In the genomic region with DNA sequence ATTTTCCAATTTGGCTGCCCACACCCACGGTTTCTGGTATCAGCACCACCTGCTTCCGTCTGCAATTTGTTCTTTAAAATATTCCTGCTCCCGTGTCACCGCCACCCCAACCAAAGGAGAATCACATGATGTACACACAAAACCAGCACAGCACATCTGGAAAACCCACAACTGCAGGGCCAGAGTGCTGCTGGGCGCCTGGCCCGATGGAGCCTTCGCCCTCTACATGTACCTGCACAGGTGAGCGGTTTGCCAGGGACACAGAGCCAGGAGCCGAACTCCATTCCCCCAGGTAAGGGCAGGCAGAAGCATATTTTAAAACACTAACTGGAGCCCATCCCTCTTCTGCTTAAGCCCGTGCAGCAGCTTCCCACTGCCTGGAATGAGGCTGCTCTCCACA, we compare ENCODE assay signal across 30 cellular contexts.
"Had no signal": no experiment of that assay in that cellular context is flagged by ENCODE, and none has a peak within 500 bp of the region (broad histone marks: within the 10 kb centered on the region; RNA-seq: fewer than 3 reads in every experiment).

No MANE protein-coding gene starts in this region.

- H3K36me3 ChIP-seq: ascending aorta, cardiac muscle cell, SJSA1 had no signal

- H3K4me1 ChIP-seq: ascending aorta, SJSA1 had no signal

- ATAC-seq: activated CD8-positive, alpha-beta memory T cell treated with anti-CD3 and anti-CD28 coated beads, Interleukin-2, amount 10 ng/mL, durations not matched to agents 7 days and 5 days; activated T-cell treated with anti-CD3 and anti-CD28 coated beads, Interleukin-2, amount 50 U/mL, for 72 hours; activated T-helper 17 cell treated with anti-CD3 and anti-CD28 coated beads, Interleukin-2, amount 50 U/mL, for 72 hours; Panc1 had no signal

- H3K27me3 ChIP-seq: ascending aorta, cardiac muscle cell, SJSA1 had no signal

- H3K4me1 Mint-ChIP-seq: activated CD4-positive, alpha-beta T cell treated with anti-CD3 and anti-CD28 coated beads, Interleukin-2, amount 10 ng/mL, durations not matched to agents 24 days and 14 days; activated CD8-positive, alpha-beta memory T cell treated with anti-CD3 and anti-CD28 coated beads, Interleukin-2, amount 10 ng/mL, durations not matched to agents 7 days and 5 days; activated naive CD8-positive, alpha-beta T cell treated with anti-CD3 and anti-CD28 coated beads for 36 hours; activated T-helper 17 cell treated with anti-CD3 and anti-CD28 coated beads, Interleukin-2, amount 50 U/mL, for 72 hours; central memory CD8-positive, alpha-beta T cell had no signal

- DNase-seq: activated CD4-positive, alpha-beta T cell treated with anti-CD3 and anti-CD28 coated beads, Interleukin-2, amount 10 ng/mL, durations not matched to agents 24 days and 14 days; activated CD4-positive, alpha-beta T cell treated with anti-CD3 and anti-CD28 coated beads, Interleukin-2, amount 50 U/mL, for 4 hours; activated CD8-positive, alpha-beta memory T cell treated with anti-CD3 and anti-CD28 coated beads, Interleukin-2, amount 10 ng/mL, durations not matched to agents 7 days and 5 days; activated effector memory CD4-positive, alpha-beta T cell treated with anti-CD3 and anti-CD28 coated beads, Interleukin-2, amount 50 U/mL, for 16 hours; activated naive CD4-positive, alpha-beta T cell; activated naive CD4-positive, alpha-beta T cell treated with anti-CD3 and anti-CD28 coated beads, Interleukin-2, amount 50 U/mL, for 16 hours; activated naive CD8-positive, alpha-beta T cell treated with anti-CD3 and anti-CD28 coated beads for 36 hours; activated T-cell treated with anti-CD3 and anti-CD28 coated beads, Interleukin-2, amount 50 U/mL, for 1 hour; activated T-cell treated with anti-CD3 and anti-CD28 coated beads, Interleukin-2, amount 50 U/mL, for 72 hours; amygdala; NCI-H1092 treated with DMSO at 0.1 percent for 48 hours; NCI-H1417; NCI-H146; NCI-H187; NCI-H2029 treated with DMSO at 0.1 percent for 48 hours; NCI-H2107; NCI-H2171; NCI-H510A treated with DMSO at 0.1 percent for 48 hours; NCI-H526 treated with DMSO at 0.1 percent for 48 hours; NCI-H82; SHP77 treated with DMSO at 0.1 percent for 48 hours; SK-N-SH had no signal

- H3K27me3 Mint-ChIP-seq: activated CD4-positive, alpha-beta T cell treated with anti-CD3 and anti-CD28 coated beads, Interleukin-2, amount 10 ng/mL, durations not matched to agents 24 days and 14 days; activated CD8-positive, alpha-beta memory T cell treated with anti-CD3 and anti-CD28 coated beads, Interleukin-2, amount 10 ng/mL, durations not matched to agents 7 days and 5 days; activated naive CD8-positive, alpha-beta T cell treated with anti-CD3 and anti-CD28 coated beads for 36 hours; activated T-helper 17 cell treated with anti-CD3 and anti-CD28 coated beads, Interleukin-2, amount 50 U/mL, for 72 hours; central memory CD8-positive, alpha-beta T cell had no signal

- H3K9me3 ChIP-seq: ascending aorta, SJSA1, SK-N-SH had no signal

- H3K4me3 ChIP-seq: ascending aorta, cardiac muscle cell, SJSA1 had no signal

- H3K27ac ChIP-seq: ascending aorta, cardiac muscle cell, SJSA1 had no signal

- H3K4me3 Mint-ChIP-seq: activated CD4-positive, alpha-beta T cell treated with anti-CD3 and anti-CD28 coated beads, Interleukin-2, amount 10 ng/mL, durations not matched to agents 24 days and 14 days; activated CD8-positive, alpha-beta memory T cell treated with anti-CD3 and anti-CD28 coated beads, Interleukin-2, amount 10 ng/mL, durations not matched to agents 7 days and 5 days; activated naive CD8-positive, alpha-beta T cell treated with anti-CD3 and anti-CD28 coated beads for 36 hours; activated T-cell treated with anti-CD3 and anti-CD28 coated beads, Interleukin-2, amount 50 U/mL, for 72 hours; activated T-helper 17 cell treated with anti-CD3 and anti-CD28 coated beads, Interleukin-2, amount 50 U/mL, for 72 hours; central memory CD8-positive, alpha-beta T cell; T-helper 1 cell treated with Interleukin-12 subunit alpha and Interleukin-12 subunit beta and Interleukin-4 antibody, amounts not matched to agents 30 μg/mL and 1 μg/mL, for 36 hours; T-helper 2 cell treated with Interferon-gamma antibody and Interleukin-4, amounts not matched to agents 5 μg/mL and 100 μg/mL, for 36 hours had no signal

- H3K27ac Mint-ChIP-seq: activated CD4-positive, alpha-beta T cell treated with anti-CD3 and anti-CD28 coated beads, Interleukin-2, amount 10 ng/mL, durations not matched to agents 24 days and 14 days; activated CD8-positive, alpha-beta memory T cell treated with anti-CD3 and anti-CD28 coated beads, Interleukin-2, amount 10 ng/mL, durations not matched to agents 7 days and 5 days; activated naive CD8-positive, alpha-beta T cell treated with anti-CD3 and anti-CD28 coated beads for 36 hours; activated T-cell treated with anti-CD3 and anti-CD28 coated beads, Interleukin-2, amount 50 U/mL, for 72 hours; activated T-helper 17 cell treated with anti-CD3 and anti-CD28 coated beads, Interleukin-2, amount 50 U/mL, for 72 hours; T-helper 1 cell treated with Interleukin-12 subunit alpha and Interleukin-12 subunit beta and Interleukin-4 antibody, amounts not matched to agents 30 μg/mL and 1 μg/mL, for 36 hours; T-helper 2 cell treated with Interferon-gamma antibody and Interleukin-4, amounts not matched to agents 5 μg/mL and 100 μg/mL, for 36 hours had no signal
